ENCODE assay signal across 1 cellular context in genomic region chr12:124939428-124940142, GRCh38.
TF ChIP-seq lines count a peak whose summit lies in the region.

No MANE protein-coding gene starts in this region.

TF ChIP-seq in K562, 482 proteins besides CTCF, POLR2A, EP300 and RAD21 (continued from another document):
- TF ChIP-seq ERF (CRISPR knock-in tag; IDR thresholded peaks at IDR 0.05), result 0 out of 2 replicates have a peak, but pooled peaks have one; percentile 45
- TF ChIP-seq CEBPB (tag; IDR thresholded peaks at IDR 0.05), result no peak
- TF ChIP-seq NR2F6 (CRISPR knock-in tag; IDR thresholded peaks at IDR 0.05), result 0 out of 2 replicates have a peak, but pooled peaks have one; percentile 9
- TF ChIP-seq PRDM10 (IDR thresholded peaks at IDR 0.05; ENCODE audit: partially characterized antibody), result peak; percentile 42
- TF ChIP-seq NONO (IDR thresholded peaks at IDR 0.05; ENCODE audit: low read depth in 2 of 2, low read length in 1 of 2), result peak in 1 of 2 experiments; percentile 26; a peak in 1 of 4 replicates
- TF ChIP-seq ETV6 (IDR thresholded peaks at IDR 0.05; ENCODE audit: borderline replicate concordance in 1 of 2, low read depth in 2 of 2, low read length in 1 of 2), result 0 out of 4 replicates have a peak, but pooled peaks of 1 of the 2 experiments have one; percentile 38
- no peak for TF ChIP-seq ETV6 (CRISPR knock-in tag; IDR thresholded peaks at IDR 0.05; ENCODE audit: borderline replicate concordance)
- no peak for TF ChIP-seq ZNF586 (CRISPR knock-in tag; conservative IDR thresholded peaks at IDR 0.05)
- 0 out of 2 replicates have a peak, but pooled peaks have one; percentile 12 for TF ChIP-seq EP400 (IDR thresholded peaks at IDR 0.05)
- TF ChIP-seq SRF (CRISPR knock-in tag; IDR thresholded peaks at IDR 0.05), result peak in 1 of 2 experiments; percentile 75; a peak in 1 of 4 replicates
- no peak for TF ChIP-seq ZNF146 (CRISPR knock-in tag; IDR thresholded peaks at IDR 0.05; ENCODE audit: unreplicated experiment)
- TF ChIP-seq ATF7 (IDR thresholded peaks at IDR 0.05), result peak; percentile 75; the same call in 1 of the 2 replicates
- TF ChIP-seq KDM1A (IDR thresholded peaks at IDR 0.05), result peak; percentile 39 to 93; a peak in 2 of 4 replicates
- TF ChIP-seq GATA2 (CRISPR knock-in tag; IDR thresholded peaks at IDR 0.05), result 0 out of 2 replicates have a peak, but pooled peaks have one; percentile 4
- no peak for TF ChIP-seq ZNF699 (CRISPR knock-in tag; IDR thresholded peaks at IDR 0.05; ENCODE audit: insufficient replicate concordance)
- peak; percentile 25; the same call in 1 of the 2 replicates for TF ChIP-seq HLTF (IDR thresholded peaks at IDR 0.05)
- no peak; the same call in 1 of the 2 replicates for TF ChIP-seq TCF3 (CRISPR knock-in tag; IDR thresholded peaks at IDR 0.05)
- peak; percentile 49; the same call in 1 of the 2 replicates for TF ChIP-seq SREBF1 (IDR thresholded peaks at IDR 0.05; ENCODE audit: borderline replicate concordance, low read depth, low read length)
- TF ChIP-seq BRF1 (IDR thresholded peaks at IDR 0.05; ENCODE audit: borderline replicate concordance, extremely low read depth, insufficient read length), result peak; percentile 80
- TF ChIP-seq ZNF3 (CRISPR knock-in tag; IDR thresholded peaks at IDR 0.05), result 0 out of 2 replicates have a peak, but pooled peaks have one; percentile 9
- TF ChIP-seq CREM (IDR thresholded peaks at IDR 0.05; ENCODE audit: low read depth), result peak; percentile 50
- no peak for TF ChIP-seq PURB (CRISPR knock-in tag; IDR thresholded peaks at IDR 0.05; ENCODE audit: low read depth)
- peak; percentile 96 for TF ChIP-seq ZEB2 (IDR thresholded peaks at IDR 0.05)
- peak; percentile 57; the same call in 1 of the 2 replicates for TF ChIP-seq ZBTB17 (CRISPR knock-in tag; IDR thresholded peaks at IDR 0.05)
- 0 out of 2 replicates have a peak, but pooled peaks have one; percentile 70 for TF ChIP-seq ZNF224 (CRISPR knock-in tag; IDR thresholded peaks at IDR 0.05)
- TF ChIP-seq TEAD4 (IDR thresholded peaks at IDR 0.05; ENCODE audit: low read length), result peak; percentile 86
- no peak for TF ChIP-seq TEAD4 (CRISPR knock-in tag; IDR thresholded peaks at IDR 0.05; ENCODE audit: borderline replicate concordance)
- TF ChIP-seq SLC30A9 (CRISPR knock-in tag; IDR thresholded peaks at IDR 0.05), result no peak
- TF ChIP-seq ILF3 (IDR thresholded peaks at IDR 0.05; ENCODE audit: borderline replicate concordance), result peak; percentile 80; the same call in 1 of the 2 replicates
- TF ChIP-seq JUN (IDR thresholded peaks at IDR 0.05; ENCODE audit: borderline replicate concordance, low read depth, low read length), result no peak
- TF ChIP-seq JUN (CRISPR knock-in tag; IDR thresholded peaks at IDR 0.05; ENCODE audit: borderline replicate concordance), result 0 out of 2 replicates have a peak, but pooled peaks have one; percentile 73
- TF ChIP-seq CEBPG (CRISPR knock-in tag; IDR thresholded peaks at IDR 0.05), result 0 out of 2 replicates have a peak, but pooled peaks have one; percentile 25
- no peak; a peak in 1 of 4 replicates for TF ChIP-seq CEBPG (tag; conservative IDR thresholded peaks at IDR 0.05 in 1 of 2, IDR thresholded peaks at IDR 0.05 in 1 of 2)
- TF ChIP-seq USF1 (CRISPR knock-in tag; IDR thresholded peaks at IDR 0.05), result peak; percentile 89
- TF ChIP-seq CBX1 (IDR thresholded peaks at IDR 0.05; ENCODE audit: low read depth), result peak; percentile 27; the same call in 1 of the 2 replicates
- TF ChIP-seq BDP1 (IDR thresholded peaks at IDR 0.05; ENCODE audit: insufficient read depth, insufficient read length), result peak; percentile 90
- TF ChIP-seq TBL1XR1 (IDR thresholded peaks at IDR 0.05; ENCODE audit: low read length in 2 of 2), result peak; percentile 28 to 93; a peak in 3 of 4 replicates
- no peak for TF ChIP-seq IRF9 (tag; IDR thresholded peaks at IDR 0.05)
- peak; percentile 22; the same call in 1 of the 2 replicates for TF ChIP-seq LEF1 (IDR thresholded peaks at IDR 0.05)
- no peak for TF ChIP-seq CBX5 (IDR thresholded peaks at IDR 0.05; ENCODE audit: borderline replicate concordance, low read depth)
- no peak for TF ChIP-seq TCF7L2 (IDR thresholded peaks at IDR 0.05; ENCODE audit: low read depth, low read length)
- TF ChIP-seq ZKSCAN1 (IDR thresholded peaks at IDR 0.05; ENCODE audit: low read depth, low read length), result no peak
